Comparison of ENCODE assay signal across 8 cellular contexts in genomic region chr7:112080974-112081373, GRCh38.
DNase-seq lines count a peak whose midpoint lies in the region; ATAC-seq, FAIRE-seq and TF ChIP-seq lines count a peak whose summit lies in the region.

No MANE protein-coding gene starts in this region.

- peaks cover 7% of the 10 kb centered on the region for H3K4me1 ChIP-seq in Panc1 (ENCODE audit: control insufficient read depth, insufficient read depth, low read length)

- POLR2A ChIA-PET in Panc1 (lab: Charles Lee), result no interaction called here

- intact Hi-C loops in Panc1 (cut with micrococcal nuclease; ENCODE audit: unreplicated experiment), result no loop called here

- peak; percentile 76 for ATAC-seq in Panc1

- no peaks in the 10 kb centered on the region for H3K36me3 ChIP-seq in Panc1 (ENCODE audit: control insufficient read depth, insufficient read depth, low read length)

- no peak for FAIRE-seq in urothelium cell line (lab: Jason Lieb, UNC)

- CTCF ChIA-PET in Panc1 (lab: Charles Lee), result interaction anchor here (0.7 kb wide), 1 partner anchor 54 kb away, joined by 4 read pairs; no protein-coding TSS in a partner anchor

- no peak for TF ChIP-seq CTCF in Panc1 (IDR thresholded peaks at IDR 0.05)

- no peaks in the 10 kb centered on the region for H3K27me3 ChIP-seq in Panc1 (ENCODE audit: control insufficient read depth, insufficient read depth, low read length)

- peak overlapping the region in 1 of 2 experiments; percentile 11; a peak in 2 of 4 replicates for H3K4me3 ChIP-seq in Panc1 (ENCODE audit: low read depth in 2 of 2, low read length in 2 of 2)

- H3K27ac ChIP-seq in Panc1 (ENCODE audit: low read length), result peak overlapping the region; percentile 41

- no TSS peak for BruUV-seq in Panc1 (replicated peaks; lab: Mats Ljungman, UMichigan)

- no peaks in the 10 kb centered on the region for H3K9me3 ChIP-seq in Panc1 (ENCODE audit: control insufficient read depth, insufficient read depth, low read depth, low read length)

- DNase-seq in DMS53 treated with DMSO at 0.1 percent for 48 hours (lab: John Stamatoyannopoulos, UW; ENCODE audit: unreplicated experiment) (peak; percentile 86), HCEC 1CT (peak; percentile 6), Panc1 (ENCODE audit: low read depth, low spot score) (peak; percentile 41), islet precursor cell (peak; percentile 63), urothelium cell line (ENCODE audit: low spot score) (peak; percentile 35), NCI-H2081 treated with DMSO at 0.1 percent for 48 hours (lab: John Stamatoyannopoulos, UW) (no peak)
- DNase-seq in activated effector memory CD4-positive, alpha-beta T cell treated with anti-CD3 and anti-CD28 coated beads, Interleukin-2, amount 50 U/mL, for 16 hours, result no peak
- DNase-seq in activated naive CD4-positive, alpha-beta T cell (lab: John Stamatoyannopoulos, UW), result no peak

- in situ Hi-C loops in Panc1 (cut with HindIII; ENCODE audit: low pct_unique_long_range_greater_than_20kb, low sequenced_read_pairs), result no loop called here

Comparison
In these comparisons a context has a peak if more than half of its experiments do, and no peak if none do; other contexts are left out.
1. DNase-seq: peak in DMS53 treated with DMSO at 0.1 percent for 48 hours (single experiment), HCEC 1CT (single experiment), Panc1 (single experiment), islet precursor cell (single experiment) and urothelium cell line (single experiment); none in NCI-H2081 treated with DMSO at 0.1 percent for 48 hours (single experiment), activated effector memory CD4-positive, alpha-beta T cell treated with anti-CD3 and anti-CD28 coated beads, Interleukin-2, amount 50 U/mL, for 16 hours (single experiment) and activated naive CD4-positive, alpha-beta T cell (0 of 4).